Comparison of ENCODE assay signal across 34 cellular contexts in the genomic region with DNA sequence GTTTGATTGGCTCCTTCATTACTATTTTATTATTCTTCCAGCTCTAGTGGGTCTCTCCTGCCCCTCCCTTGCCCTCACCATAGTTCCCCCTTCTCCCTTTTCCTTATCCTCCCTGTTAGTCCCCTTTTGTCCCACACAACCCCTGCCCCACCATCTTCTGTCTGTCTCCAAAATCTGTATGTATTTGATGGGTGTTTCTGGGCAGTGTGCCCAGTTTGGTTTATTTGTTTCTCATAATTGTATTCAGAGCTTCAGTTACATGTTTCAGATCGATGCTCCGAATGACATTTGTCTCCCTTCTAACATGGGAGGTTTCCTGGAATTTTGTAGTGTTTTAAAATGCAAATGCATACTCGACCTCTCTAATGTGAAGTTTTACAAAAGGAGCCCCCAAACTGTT. TPM values are rescaled to one million over a fixed set of nuclear protein-coding genes. Genes with fewer than 3 reads are reported as not detected.
A peak's percentile ranks its signal among the peaks of the same experiment; 100 is the strongest.
DNase-seq lines count a peak whose midpoint lies in the region; FAIRE-seq and TF ChIP-seq lines count a peak whose summit lies in the region.
"Had no signal": no experiment of that assay in that cellular context is flagged by ENCODE, and none has a peak within 500 bp of the region (broad histone marks: within the 10 kb centered on the region; RNA-seq: fewer than 3 reads in every experiment).

No MANE protein-coding gene starts in this region.

- H3K27ac ChIP-seq in A673 (ENCODE audit: low read depth, low read length, poor library complexity, severe bottlenecking) (no peak overlapping the region), KMS-11 (peak overlapping the region; percentile 33; the same call in 1 of the 2 replicates), H1 (ENCODE audit: low read depth, low read length) (no peak overlapping the region)
- H3K27ac ChIP-seq: A549, cardiac muscle cell, esophagus squamous epithelium, neutrophil, prostate gland, sigmoid colon, upper lobe of left lung had no signal

- POLR2A ChIA-PET in A673 (lab: Charles Lee; ENCODE audit: low non-redundant PET) = no interaction called here
- POLR2A ChIA-PET in H1 (lab: Charles Lee; ENCODE audit: partially characterized antibody) = no interaction called here

- no peak overlapping the region for H2BK15ac ChIP-seq in H1 (ENCODE audit: low read length)

- DNase-seq in A673 (ENCODE audit: low spot score) (peak; percentile 26), SHP77 (lab: John Stamatoyannopoulos, UW) (peak; percentile 58 to 67), H1 (ENCODE audit: low read depth in 1 of 2, low spot score in 2 of 2) (no peak), NOMO-1 treated with DMSO at 0.1 percent for 48 hours (lab: John Stamatoyannopoulos, UW; ENCODE audit: unreplicated experiment) (no peak), HTR-8/SVneo (ENCODE audit: insufficient read length, low spot score) (no peak), NCI-H187 treated with DMSO at 0.1 percent for 48 hours (lab: John Stamatoyannopoulos, UW) (no peak), NCI-H128 (lab: John Stamatoyannopoulos, UW; ENCODE audit: unreplicated experiment) (no peak)
- DNase-seq: activated CD4-positive, alpha-beta memory T cell treated with anti-CD3 and anti-CD28 coated beads for 36 hours; activated CD8-positive, alpha-beta memory T cell treated with anti-CD3 and anti-CD28 coated beads, Interleukin-2, amount 50 U/mL, for 48 hours; anterior cingulate cortex; CD8-positive, alpha-beta T cell; cortex of kidney; esophagus squamous epithelium; GDM1; HCEC 1CT; left cardiac atrium; MM.1S; NCI-H1930; NCI-H2227 treated with DMSO at 0.1 percent for 48 hours; NCI-H82; PC-3; sigmoid colon; stimulated activated naive B cell treated with anti-CD40 and anti-IgM and Interleukin-4, amounts not matched to agents 10 μg/mL and 1 μg/mL and 100 μg/mL, for 72 hours; T-cell; upper lobe of left lung had no signal

- no peak overlapping the region for H2AFZ ChIP-seq in KMS-11 (ENCODE audit: low read depth)
- H2AFZ ChIP-seq in H1 (ENCODE audit: low read length) = no peak overlapping the region

- H3K36me3 ChIP-seq in A673 (ENCODE audit: insufficient read depth, low read length, poor library complexity, severe bottlenecking) (no peaks in the 10 kb centered on the region), KMS-11 (ENCODE audit: insufficient read depth) (no peaks in the 10 kb centered on the region), H1 (ENCODE audit: control insufficient read depth in 2 of 4, insufficient read depth in 4 of 4, low read length in 3 of 4) (no peaks in the 10 kb centered on the region)
- H3K36me3 ChIP-seq: cardiac muscle cell, esophagus squamous epithelium, neutrophil, prostate gland, sigmoid colon, upper lobe of left lung had no signal

- H4K8ac ChIP-seq in H1 (ENCODE audit: extremely low read depth, insufficient read depth, low read length) = no peak overlapping the region

- no peak overlapping the region for H3K4ac ChIP-seq in H1 (replicated peaks; ENCODE audit: insufficient read length, low read depth, low read length)

- peak overlapping the region; percentile 17; the same call in 1 of the 2 replicates for H3K18ac ChIP-seq in H1 (ENCODE audit: extremely low read depth, low read length)

- no peak for TF ChIP-seq EP300 in H1 (IDR thresholded peaks at IDR 0.05; ENCODE audit: borderline replicate concordance in 1 of 2, low read depth in 2 of 2, low read length in 2 of 2)

- CTCF ChIA-PET in A673 (lab: Charles Lee) (no interaction called here), H1 (lab: Charles Lee; ENCODE audit: partially characterized antibody) (interaction anchor here (1.4 to 2.0 kb wide), 4 partner anchors 10 to 161 kb away, joined by 3 to 8 read pairs (median 4); no protein-coding TSS in a partner anchor)

- H2BK12ac ChIP-seq in H1 (ENCODE audit: low read depth, low read length) = no peak overlapping the region

- H3K4me3 ChIP-seq in A673 (ENCODE audit: low read depth, low read length, poor library complexity, severe bottlenecking) (no peak overlapping the region), KMS-11 (IDR thresholded peaks at IDR 0.05; ENCODE audit: insufficient read depth, low read depth, low read length) (no peak overlapping the region), H1 (ENCODE audit: extremely low read depth in 1 of 4, insufficient read depth in 2 of 4, low read depth in 3 of 4, low read length in 4 of 4) (no peak overlapping the region)
- H3K4me3 ChIP-seq: A549, cardiac muscle cell, esophagus squamous epithelium, K562, prostate gland, sigmoid colon, upper lobe of left lung had no signal

- no peaks in the 10 kb centered on the region for H3K4me1 ChIP-seq in A673 (ENCODE audit: insufficient read depth, low read length, poor library complexity, severe bottlenecking)
- H3K4me1 ChIP-seq in KMS-11 (ENCODE audit: low read depth, poor library complexity, severe bottlenecking) = peaks cover 53% of the 10 kb centered on the region
- peaks cover 0 to 4% (median 0%) of the 10 kb centered on the region in 4 experiments; a peak in 3 of 7 replicates for H3K4me1 ChIP-seq in H1 (replicated peaks in 1 of 4; ENCODE audit: control insufficient read depth in 3 of 4, insufficient read depth in 4 of 4, low read length in 3 of 4)
- H3K4me1 ChIP-seq: A549, prostate gland had no signal

- no peak overlapping the region for H3K14ac ChIP-seq in H1 (ENCODE audit: insufficient read length)

- H3K79me1 ChIP-seq in H1 (ENCODE audit: low read depth, low read length) = peaks cover 6% of the 10 kb centered on the region; the same call in 1 of the 2 replicates

- H3K23me2 ChIP-seq in H1 (ENCODE audit: low read depth, low read length) = no peaks in the 10 kb centered on the region; the same call in 1 of the 2 replicates

- H4K5ac ChIP-seq in H1 (ENCODE audit: insufficient read length, low read depth, low read length) = no peak overlapping the region

- no peak overlapping the region for H3K23ac ChIP-seq in H1 (ENCODE audit: insufficient read length)

- no peaks in the 10 kb centered on the region for H3K27me3 ChIP-seq in A673 (replicated peaks; ENCODE audit: insufficient read depth, low read depth, low read length, poor library complexity)
- H3K27me3 ChIP-seq in KMS-11 (ENCODE audit: insufficient read depth, low read depth) = no peaks in the 10 kb centered on the region
- H3K27me3 ChIP-seq in H1 (replicated peaks in 1 of 4; ENCODE audit: control insufficient read depth in 3 of 4, extremely low read depth in 1 of 4, insufficient read depth in 3 of 4, low read length in 3 of 4) = no peaks in the 10 kb centered on the region
- H3K27me3 ChIP-seq: cardiac muscle cell, esophagus squamous epithelium, neutrophil, sigmoid colon, upper lobe of left lung had no signal

- H2BK20ac ChIP-seq in H1 (ENCODE audit: low read length) = no peak overlapping the region

- H4K20me1 ChIP-seq in KMS-11 (ENCODE audit: insufficient read depth) (no peaks in the 10 kb centered on the region), H1 (replicated peaks in 1 of 2; ENCODE audit: control insufficient read depth in 1 of 2, insufficient read depth in 2 of 2, low read length in 2 of 2) (no peaks in the 10 kb centered on the region)

- no TSS peak for BruUV-seq in A673 (replicated peaks; lab: Mats Ljungman, UMichigan)

- TF ChIP-seq RAD21 in H1 (IDR thresholded peaks at IDR 0.05 in 1 of 2, conservative IDR thresholded peaks at IDR 0.05 in 1 of 2; ENCODE audit: low read depth in 2 of 2, low read length in 2 of 2) = no peak

- TF ChIP-seq POLR2A in H1 (IDR thresholded peaks at IDR 0.05; ENCODE audit: control extremely low read depth in 1 of 2, low read depth in 2 of 2, low read length in 2 of 2) = no peak

- no peak overlapping the region for H2BK120ac ChIP-seq in H1 (replicated peaks; ENCODE audit: low read depth, low read length)

- peak overlapping the region; percentile 58 for H4K91ac ChIP-seq in H1 (replicated peaks; ENCODE audit: insufficient read length, low read length)

- peak overlapping the region; percentile 7; the same call in 1 of the 2 replicates for H3K9ac ChIP-seq in KMS-11
- H3K9ac ChIP-seq in H1 (replicated peaks in 1 of 4; ENCODE audit: extremely low read depth in 1 of 4, low read depth in 3 of 4, low read length in 3 of 4) = no peak overlapping the region

- H3K79me2 ChIP-seq in KMS-11 (ENCODE audit: insufficient read depth, low read depth) (peaks cover 64% of the 10 kb centered on the region; the same call in 1 of the 2 replicates), H1 (ENCODE audit: control insufficient read depth in 1 of 2, insufficient read depth in 2 of 2, low read length in 2 of 2) (peaks cover 0 to 58% of the 10 kb centered on the region in 2 experiments; a peak in 3 of 4 replicates)

- 89% methylated on average over 3 of the region's 3 CpGs; no CpG with 5 or more reads in 1 of the 2 experiments for WGBS in H1 (ENCODE audit: extremely low coverage in 1 of 2, insufficient coverage in 1 of 2, insufficient read length in 1 of 2, insufficient replicate concordance in 2 of 2, low coverage in 1 of 2, low lambda C conversion rate in 2 of 2, missing lambda C conversion rate in 1 of 2), 2 experiments

- H3K4me2 ChIP-seq in KMS-11 (peak overlapping the region; percentile 82), H1 (ENCODE audit: insufficient read depth in 1 of 2, low read depth in 2 of 2, low read length in 2 of 2) (no peak overlapping the region)
- H3K4me2 ChIP-seq: A549 had no signal

- H3K9me3 ChIP-seq in A673 (ENCODE audit: low read depth, low read length, poor library complexity, severe bottlenecking) (no peaks in the 10 kb centered on the region), H1 (ENCODE audit: insufficient read depth in 2 of 2, low read depth in 1 of 2, low read length in 1 of 2) (no peaks in the 10 kb centered on the region)
- H3K9me3 ChIP-seq: A549, esophagus squamous epithelium, neutrophil, prostate gland, sigmoid colon, upper lobe of left lung had no signal

- FAIRE-seq in H1 (lab: Jason Lieb, UNC) (no peak), HTR-8/SVneo (lab: Jason Lieb, UNC) (no peak)
- FAIRE-seq: A549, frontal cortex, K562, TTC549 had no signal

- H2BK5ac ChIP-seq in H1 (ENCODE audit: low read depth, low read length) = no peak overlapping the region

- no peak overlapping the region for H2AK5ac ChIP-seq in H1 (ENCODE audit: low read depth, low read length)

- no peak overlapping the region for H3K56ac ChIP-seq in H1 (replicated peaks; ENCODE audit: insufficient read length, low read depth, low read length)

- intact Hi-C loops in A673 (cut with micrococcal nuclease; ENCODE audit: unreplicated experiment) = no loop called here

- TF ChIP-seq CTCF in A673 (conservative IDR thresholded peaks at IDR 0.05; ENCODE audit: low read depth, low read length) (no peak), KMS-11 (conservative IDR thresholded peaks at IDR 0.05; ENCODE audit: low read depth, low read length) (no peak), H1 (IDR thresholded peaks at IDR 0.05; ENCODE audit: control extremely low read depth in 1 of 3, insufficient read depth in 1 of 3, low read depth in 1 of 3, low read length in 3 of 3) (no peak)

RNA-seq across cellular contexts. Expression of a gene that starts 22.2 kb away (rescaled TPM):
- 5.9 and 6.6 TPM in 2 replicates for total RNA-seq in A673 (2021)
- total RNA-seq in H1 (2021; fragmentation: NEBNext Ultra II Directional; extraction: Animal tissue kit (Norgen Biotek cat#: 25700)) = 17.8 and 19.1 TPM in 2 replicates
- 17.7 and 25.9 TPM in 2 replicates for polyA plus RNA-seq in H1 (2011; rRNA removed)
- polyA plus RNA-seq in H1 (2011; cell fraction: cytosol; rRNA removed) = 12.4 TPM
- polyA plus RNA-seq in H1 (2011; cell fraction: nucleus; rRNA removed) = 26.1 TPM
- 13.0 to 18.0 TPM (median 14.7 TPM) in 4 replicates for polyA plus RNA-seq in H1 (2012, experiment 1 of 2)
- 8.3 TPM for polyA plus RNA-seq in H1 (2012, experiment 2 of 2)
- 11.1 TPM for polyA plus RNA-seq in H1 (2013, experiment 1 of 2)
- polyA plus RNA-seq in H1 (2013, experiment 2 of 2) = 11.7 TPM
- 16.8 and 19.1 TPM in 2 replicates for polyA minus RNA-seq in H1 (2011; rRNA and poly(A)+ RNA removed)
- 19.0 TPM for polyA minus RNA-seq in H1 (2011; cell fraction: cytosol; rRNA and poly(A)+ RNA removed)
- 34.4 TPM for polyA minus RNA-seq in H1 (2011; cell fraction: nucleus; rRNA and poly(A)+ RNA removed)
- total RNA-seq: activated CD4-positive, alpha-beta memory T cell treated with anti-CD3 and anti-CD28 coated beads for 36 hours; activated T-helper 2 cell treated with anti-CD3 and anti-CD28 coated beads, Interferon-gamma antibody, Interleukin-2, Interleukin-4, amounts not matched to agents 10 μg/mL and 5 μg/mL and 100 μg/mL, durations not matched to agents 14 hours and 24 hours and 36 hours; CD8-positive, alpha-beta T cell had no signal

Comparison
In these comparisons a context has a peak if more than half of its experiments do, and no peak if none do; other contexts are left out.
1. DNase-seq: peak in A673 (single experiment) and SHP77 (2 of 2); none in H1 (0 of 2), NOMO-1 treated with DMSO at 0.1 percent for 48 hours (single experiment), HTR-8/SVneo (single experiment), NCI-H187 treated with DMSO at 0.1 percent for 48 hours (single experiment) and NCI-H128 (single experiment).